23 cellular contexts compared by ENCODE assay signal in the genomic region with DNA sequence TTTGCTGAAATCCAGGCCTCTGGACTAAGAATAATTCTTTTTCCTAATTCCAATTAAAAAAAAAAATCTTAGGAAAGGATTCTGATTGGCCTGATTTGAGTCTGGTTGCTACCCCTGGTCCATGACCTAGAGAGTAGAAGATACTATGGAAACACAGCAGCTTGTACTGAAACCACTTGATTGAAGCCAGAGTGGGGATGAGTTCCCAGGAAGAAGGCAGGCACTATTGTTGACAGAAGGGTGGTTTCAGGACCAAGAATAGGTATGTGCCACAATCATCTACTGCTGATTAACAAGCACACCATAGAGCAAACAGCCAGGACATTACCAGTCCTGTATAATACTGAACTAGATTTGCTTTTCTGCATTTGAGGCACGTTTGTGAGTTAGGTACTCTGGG.
"Had no signal": no experiment of that assay in that cellular context is flagged by ENCODE, and none has a peak within 500 bp of the region (broad histone marks: within the 10 kb centered on the region; RNA-seq: fewer than 3 reads in every experiment).

No MANE protein-coding gene starts in this region.

- FAIRE-seq: RCC 7860 had no signal

- H3K4me3 ChIP-seq: MG63, SJSA1, SK-N-MC had no signal

- H3K36me3 ChIP-seq: MG63, SJSA1 had no signal

- H3K9me3 ChIP-seq: MG63, SJSA1 had no signal

- DNase-seq: IMR-90, Karpas-422, KG1, MG63, NCI-H1105, NCI-H1417, NCI-H1436 treated with DMSO at 0.1 percent for 48 hours, NCI-H1694, NCI-H187 treated with DMSO at 0.1 percent for 48 hours, NCI-H2029 treated with DMSO at 0.1 percent for 48 hours, NCI-H2171 treated with DMSO at 0.1 percent for 48 hours, NCI-H345, NCI-H446 treated with DMSO at 0.1 percent for 48 hours, NCI-H510A treated with DMSO at 0.1 percent for 48 hours, NCI-H526, NCI-H748 treated with DMSO at 0.1 percent for 48 hours, Right ventricle myocardium superior, RPMI8226, SIG-M5 had no signal

- H3K27ac ChIP-seq: HL-60, SJSA1, SK-N-MC had no signal

- H3K27me3 ChIP-seq: MG63, SJSA1 had no signal

- H3K4me1 ChIP-seq: SJSA1 had no signal
